ENCODE assay signal across 20 cellular contexts in the genomic region with DNA sequence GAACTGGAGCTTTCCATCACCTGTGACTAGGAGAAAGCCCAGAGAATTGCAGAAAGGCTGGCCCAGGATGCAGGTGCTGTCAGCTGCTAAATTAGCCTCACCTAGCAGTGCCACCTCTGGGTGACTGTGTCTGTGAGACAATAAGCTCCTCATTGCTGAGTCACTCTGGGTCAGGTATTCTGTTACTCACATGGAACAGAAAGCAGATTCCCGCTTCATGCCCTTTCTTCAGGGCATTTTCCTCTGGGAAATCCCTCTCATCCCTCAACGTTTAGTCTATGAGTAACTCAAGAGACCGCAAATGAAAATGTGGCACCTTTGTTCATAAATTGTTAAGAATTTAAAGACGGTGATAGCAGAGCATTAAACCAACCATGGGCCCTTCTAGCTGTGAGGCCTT.
DNase-seq lines count a peak whose midpoint lies in the region; ATAC-seq, FAIRE-seq and TF ChIP-seq lines count a peak whose summit lies in the region.
"Had no signal": no experiment of that assay in that cellular context is flagged by ENCODE, and none has a peak within 500 bp of the region (broad histone marks: within the 10 kb centered on the region; RNA-seq: fewer than 3 reads in every experiment).

No MANE protein-coding gene starts in this region.

- no peak overlapping the region for H3K9ac ChIP-seq in HepG2 (ENCODE audit: insufficient read depth, low read depth, low read length)

- DNase-seq in Caki2 (ENCODE audit: low read depth) (peak; percentile 97), HPDE6-E6E7 (ENCODE audit: extremely low spot score) (peak; percentile 5), T1000 (lab: John Stamatoyannopoulos, UW) (peak; percentile 46), kidney epithelial cell (ENCODE audit: low read depth) (peak; percentile 41), putamen (ENCODE audit: low spot score) (no peak), NCI-H1092 treated with DMSO at 0.1 percent for 48 hours (lab: John Stamatoyannopoulos, UW) (no peak), HepG2 (ENCODE audit: low spot score) (no peak)
- DNase-seq: amniotic stem cell; CD4-positive, alpha-beta T cell; DMS79; H7; kidney glomerular epithelial cell; naive B cell; NCI-H1105 treated with DMSO at 0.1 percent for 48 hours; NCI-H774 had no signal

- H3K4me3 ChIP-seq in kidney epithelial cell (ENCODE audit: low read depth, low read length) (no peak overlapping the region), HepG2 (replicated peaks in 1 of 3; ENCODE audit: insufficient read depth in 1 of 3, low read depth in 2 of 3, low read length in 3 of 3) (no peak overlapping the region)
- H3K4me3 ChIP-seq: esophagus muscularis mucosa, right atrium auricular region had no signal

- 45% methylated on average over 4 of the region's 4 CpGs for WGBS in HepG2 (ENCODE audit: low lambda C conversion rate)

- FAIRE-seq in HepG2 (lab: Jason Lieb, UNC), result no peak
- FAIRE-seq: GM12892 had no signal

- no TSS peak for BruUV-seq in HepG2 (replicated peaks; lab: Mats Ljungman, UMichigan)

- no peak for TF ChIP-seq RAD21 in HepG2 (CRISPR knock-in tag; IDR thresholded peaks at IDR 0.05)

- ATAC-seq in HepG2, result no peak
- no peak for ATAC-seq in HG03095 (IDR thresholded peaks at IDR 0.05; ENCODE audit: unreplicated experiment)
- ATAC-seq: Panc1 had no signal

- no peak overlapping the region for H3K27ac ChIP-seq in HepG2 (ENCODE audit: extremely low read length, insufficient read depth, low read length)
- H3K27ac ChIP-seq: esophagus muscularis mucosa, right atrium auricular region had no signal

- TF ChIP-seq EP300 in HepG2 (IDR thresholded peaks at IDR 0.05; ENCODE audit: low read depth in 2 of 2, low read length in 2 of 2), result no peak
- no peak for TF ChIP-seq EP300 in HepG2 (CRISPR knock-in tag; IDR thresholded peaks at IDR 0.05; ENCODE audit: borderline replicate concordance)

- POLR2A ChIA-PET in HepG2 (lab: Yijun Ruan, JAX), result no interaction called here

- H3K79me2 ChIP-seq in HepG2 (ENCODE audit: insufficient read depth, low read length), result no peaks in the 10 kb centered on the region

- H3K36me3 ChIP-seq in kidney epithelial cell (ENCODE audit: control insufficient read depth, insufficient read depth, low read length) (no peaks in the 10 kb centered on the region), HepG2 (replicated peaks in 1 of 2; ENCODE audit: control insufficient read depth in 1 of 2, insufficient read depth in 2 of 2, low read length in 2 of 2) (no peaks in the 10 kb centered on the region)
- H3K36me3 ChIP-seq: esophagus muscularis mucosa, right atrium auricular region had no signal

- no peaks in the 10 kb centered on the region for H3K4me1 ChIP-seq in HepG2 (ENCODE audit: insufficient read depth, low read length)
- H3K4me1 ChIP-seq: esophagus muscularis mucosa, right atrium auricular region had no signal

- in situ Hi-C loops in Caki2 (cut with HindIII; ENCODE audit: low pct_unique_long_range_greater_than_20kb, low sequenced_read_pairs) (no loop called here), HepG2 (cut with HindIII; ENCODE audit: extremely low pct_ligation_motif_present, low pct_unique_long_range_greater_than_20kb) (no loop called here)

- CTCF ChIA-PET in HepG2 (lab: Yijun Ruan, JAX; ENCODE audit: low intra/inter-chr PET ratio, low total read pairs), result no interaction called here

- TF ChIP-seq CTCF in kidney epithelial cell (IDR thresholded peaks at IDR 0.05; ENCODE audit: insufficient read depth, low read length, poor library complexity, severe bottlenecking) (no peak), HepG2 (CRISPR knock-in tag; IDR thresholded peaks at IDR 0.05) (no peak)

- no peaks in the 10 kb centered on the region for H3K9me3 ChIP-seq in HepG2 (ENCODE audit: low read length)
- H3K9me3 ChIP-seq: esophagus muscularis mucosa, right atrium auricular region had no signal

- TF ChIP-seq POLR2A in HepG2 (IDR thresholded peaks at IDR 0.05; ENCODE audit: insufficient read depth in 1 of 2, low read depth in 2 of 2, low read length in 2 of 2), result no peak

- H4K20me1 ChIP-seq in HepG2 (ENCODE audit: insufficient read depth, low read length), result no peaks in the 10 kb centered on the region

- H3K27me3 ChIP-seq in kidney epithelial cell (ENCODE audit: control insufficient read depth, insufficient read depth, low read length) (no peaks in the 10 kb centered on the region), HepG2 (ENCODE audit: control insufficient read depth in 1 of 2, insufficient read depth in 2 of 2, low read length in 2 of 2) (peaks cover 0 to 9% of the 10 kb centered on the region in 2 experiments; a peak in 3 of 5 replicates)
- H3K27me3 ChIP-seq: esophagus muscularis mucosa, right atrium auricular region had no signal

- intact Hi-C loops in HepG2 (cut with micrococcal nuclease; ENCODE audit: unreplicated experiment), result no loop called here

- H3K4me2 ChIP-seq in HepG2 (ENCODE audit: low read depth, low read length), result no peak overlapping the region

- no peak overlapping the region for H2AFZ ChIP-seq in HepG2 (ENCODE audit: low read length)

TF ChIP-seq in HepG2, 621 proteins besides CTCF, POLR2A, EP300 and RAD21:
- TF ChIP-seq ZNF75D (CRISPR knock-in tag; IDR thresholded peaks at IDR 0.05; ENCODE audit: borderline replicate concordance), result no peak
- TF ChIP-seq ZNF691 (CRISPR knock-in tag; IDR thresholded peaks at IDR 0.05; ENCODE audit: borderline replicate concordance, low read depth), result no peak
- no peak for TF ChIP-seq ZNF567 (CRISPR knock-in tag; IDR thresholded peaks at IDR 0.05; ENCODE audit: borderline replicate concordance)
- no peak for TF ChIP-seq THAP8 (CRISPR knock-in tag; IDR thresholded peaks at IDR 0.05; ENCODE audit: borderline replicate concordance)
- TF ChIP-seq TAF15 (IDR thresholded peaks at IDR 0.05; ENCODE audit: low read depth, low read length, poor library complexity, severe bottlenecking), result no peak
- no peak for TF ChIP-seq THRA (CRISPR knock-in tag; IDR thresholded peaks at IDR 0.05; ENCODE audit: borderline replicate concordance)
- TF ChIP-seq, protein P1, sequence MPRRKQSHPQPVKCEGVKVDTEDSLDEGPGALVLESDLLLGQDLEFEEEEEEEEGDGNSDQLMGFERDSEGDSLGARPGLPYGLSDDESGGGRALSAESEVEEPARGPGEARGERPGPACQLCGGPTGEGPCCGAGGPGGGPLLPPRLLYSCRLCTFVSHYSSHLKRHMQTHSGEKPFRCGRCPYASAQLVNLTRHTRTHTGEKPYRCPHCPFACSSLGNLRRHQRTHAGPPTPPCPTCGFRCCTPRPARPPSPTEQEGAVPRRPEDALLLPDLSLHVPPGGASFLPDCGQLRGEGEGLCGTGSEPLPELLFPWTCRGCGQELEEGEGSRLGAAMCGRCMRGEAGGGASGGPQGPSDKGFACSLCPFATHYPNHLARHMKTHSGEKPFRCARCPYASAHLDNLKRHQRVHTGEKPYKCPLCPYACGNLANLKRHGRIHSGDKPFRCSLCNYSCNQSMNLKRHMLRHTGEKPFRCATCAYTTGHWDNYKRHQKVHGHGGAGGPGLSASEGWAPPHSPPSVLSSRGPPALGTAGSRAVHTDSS (CRISPR knock-in tag; conservative IDR thresholded peaks at IDR 0.05), result no peak

Comparison
In these comparisons a context has a peak if more than half of its experiments do, and no peak if none do; other contexts are left out.
1. DNase-seq: peak in Caki2 (single experiment), HPDE6-E6E7 (single experiment), T1000 (single experiment) and kidney epithelial cell (single experiment); none in putamen (single experiment), NCI-H1092 treated with DMSO at 0.1 percent for 48 hours (single experiment) and HepG2 (single experiment).